ENCODE assay signal across 25 cellular contexts in the genomic region with DNA sequence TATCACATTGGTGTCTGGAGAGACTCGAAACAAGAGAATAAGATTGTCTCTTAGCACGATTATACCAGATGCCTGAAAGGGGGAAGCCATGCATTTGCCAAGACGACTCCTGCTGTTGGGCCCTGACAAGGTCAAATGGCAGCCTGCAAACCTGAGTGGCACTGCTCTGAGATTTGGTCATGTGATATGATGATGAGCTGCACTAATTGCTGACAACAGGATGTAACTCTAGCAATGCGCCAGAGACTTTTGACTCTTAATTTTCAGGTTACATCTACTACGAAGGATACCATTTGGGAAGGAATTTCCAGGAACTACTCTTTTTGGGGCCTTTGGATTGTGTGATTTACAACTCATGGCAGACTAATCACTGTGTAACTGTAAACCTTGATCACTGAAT. TPM values are rescaled to one million over a fixed set of nuclear protein-coding genes. Genes with fewer than 3 reads are reported as not detected.
"Had no signal": no experiment of that assay in that cellular context is flagged by ENCODE, and none has a peak within 500 bp of the region (broad histone marks: within the 10 kb centered on the region; RNA-seq: fewer than 3 reads in every experiment).

No MANE protein-coding gene starts in this region.

- H3K27me3 ChIP-seq: thyroid gland had no signal

- H3K36me3 ChIP-seq: brain microvascular endothelial cell, thyroid gland had no signal

- DNase-seq: activated CD4-positive, alpha-beta memory T cell treated with anti-CD3 and anti-CD28 coated beads, Interleukin-2, amount 10 ng/mL, durations not matched to agents 7 days and 5 days; activated CD4-positive, alpha-beta T cell treated with anti-CD3 and anti-CD28 coated beads for 48 hours; activated CD4-positive, CD25-positive, alpha-beta regulatory T cell; activated naive CD4-positive, alpha-beta T cell treated with anti-CD3 and anti-CD28 coated beads, Interleukin-2, amount 10 ng/mL, durations not matched to agents 7 days and 5 days; brain microvascular endothelial cell; foreskin melanocyte; glutamatergic neuron; hypothalamus; islet precursor cell; midbrain; retina; stimulated activated CD4-positive, alpha-beta T cell treated with anti-CD3 and anti-CD28 coated beads, Interleukin-12 subunit alpha, Interleukin-12 subunit beta, amount 100 ng/mL, for 4 hours; stimulated activated CD4-positive, alpha-beta T cell treated with anti-CD3 and anti-CD28 coated beads, Interleukin-1b, Interleukin-23, amount 100 ng/mL, for 48 hours; stimulated activated CD8-positive, alpha-beta memory T cell treated with anti-CD3 and anti-CD28 coated beads, Interleukin-4, amount 100 ng/mL, for 48 hours; thyroid gland had no signal

- H3K27ac ChIP-seq: brain microvascular endothelial cell, coronary artery, thyroid gland had no signal

- H3K9me3 ChIP-seq: thyroid gland had no signal

- H3K4me1 ChIP-seq: thyroid gland had no signal

- H3K4me3 ChIP-seq: coronary artery, lung, thyroid gland had no signal

- ATAC-seq: left colon had no signal

RNA-seq across cellular contexts. Expression of a gene that starts 13.1 kb away (rescaled TPM):
- total RNA-seq: activated CD4-positive, alpha-beta memory T cell treated with anti-CD3 and anti-CD28 coated beads, Interleukin-2, amount 10 ng/mL, durations not matched to agents 7 days and 5 days; activated T-helper 2 cell treated with anti-CD3 and anti-CD28 coated beads, Interferon-gamma antibody, Interleukin-2, Interleukin-4, amounts not matched to agents 10 μg/mL and 5 μg/mL and 100 μg/mL, durations not matched to agents 14 hours and 24 hours and 36 hours; aorta; epithelial cell of proximal tubule; omental fat pad; posterior vena cava; subcutaneous adipose tissue; thyroid gland; urinary bladder had no signal
